In the genomic region with DNA sequence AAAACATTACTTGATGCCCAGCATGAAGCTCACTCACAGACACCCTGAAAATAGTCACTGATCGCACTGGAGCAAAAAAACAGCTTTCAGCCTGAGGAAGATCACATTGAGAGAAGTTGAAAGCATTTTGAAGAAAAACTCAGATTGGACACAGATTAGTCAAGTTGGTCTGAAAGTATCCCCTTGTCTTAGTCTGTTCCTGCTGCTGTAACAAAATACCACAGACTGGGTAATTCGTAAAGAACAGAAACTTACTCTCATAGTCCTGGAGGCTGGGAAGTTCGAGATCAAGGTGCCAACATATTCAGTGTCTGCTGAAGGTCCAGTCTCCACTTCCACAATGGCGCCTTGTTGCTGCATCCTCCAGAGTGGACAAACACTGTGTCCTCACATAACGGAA, we compare ENCODE assay signal across 13 cellular contexts.
"Had no signal": no experiment of that assay in that cellular context is flagged by ENCODE, and none has a peak within 500 bp of the region (broad histone marks: within the 10 kb centered on the region; RNA-seq: fewer than 3 reads in every experiment).

No MANE protein-coding gene starts in this region.

- ATAC-seq: activated CD4-positive, CD25-positive, alpha-beta regulatory T cell treated with anti-CD3 and anti-CD28 coated beads, Interleukin-2, amount 50 U/mL, for 24 hours; left cardiac atrium; lower lobe of right lung had no signal

- H3K27ac ChIP-seq: cardiac muscle cell, esophagus squamous epithelium, lower lobe of right lung, neutrophil, transverse colon had no signal

- H3K9me3 Mint-ChIP-seq: immature natural killer cell had no signal

- H3K4me3 Mint-ChIP-seq: immature natural killer cell, mesothelial cell of epicardium had no signal

- H3K9me3 ChIP-seq: esophagus squamous epithelium, lower lobe of right lung, neutrophil, transverse colon had no signal

- H3K4me1 Mint-ChIP-seq: mesothelial cell of epicardium had no signal

- H3K36me3 Mint-ChIP-seq: immature natural killer cell, mesothelial cell of epicardium had no signal

- H3K27ac Mint-ChIP-seq: immature natural killer cell, mesothelial cell of epicardium had no signal

- H3K36me3 ChIP-seq: cardiac muscle cell, esophagus squamous epithelium, lower lobe of right lung, neutrophil, transverse colon had no signal

- H3K4me3 ChIP-seq: cardiac muscle cell, esophagus squamous epithelium, lower lobe of right lung, transverse colon had no signal

- FAIRE-seq: small intestine had no signal

- H3K27me3 ChIP-seq: esophagus squamous epithelium, neutrophil, transverse colon had no signal

- DNase-seq: esophagus squamous epithelium, foreskin fibroblast, glutamatergic neuron, immature natural killer cell, left cardiac atrium, lower lobe of right lung, posterior cingulate gyrus, small intestine, transverse colon had no signal
